ENCODE assay signal across 26 cellular contexts in genomic region chr3:23931597-23931996, GRCh38.
"Had no signal": no experiment of that assay in that cellular context is flagged by ENCODE, and none has a peak within 500 bp of the region (broad histone marks: within the 10 kb centered on the region; RNA-seq: fewer than 3 reads in every experiment).

No MANE protein-coding gene starts in this region.

- ATAC-seq: activated CD4-positive, CD25-positive, alpha-beta regulatory T cell treated with anti-CD3 and anti-CD28 coated beads, Interleukin-2, amount 50 U/mL, for 24 hours; activated CD8-positive, alpha-beta memory T cell treated with anti-CD3 and anti-CD28 coated beads, Interleukin-2, amount 10 ng/mL, durations not matched to agents 7 days and 5 days; activated CD8-positive, alpha-beta T cell treated with anti-CD3 and anti-CD28 coated beads, Interleukin-2, amount 10 ng/mL, durations not matched to agents 7 days and 5 days; activated naive CD8-positive, alpha-beta T cell treated with anti-CD3 and anti-CD28 coated beads, Interleukin-2, amount 50 U/mL, for 24 hours; PC-3; SK-N-SH treated with all-trans-retinoic acid at 6 μM for 48 hours had no signal

- H3K4me1 ChIP-seq: SJSA1 had no signal

- H3K9me3 Mint-ChIP-seq: activated naive CD4-positive, alpha-beta T cell treated with anti-CD3 and anti-CD28 coated beads, Interleukin-2, amount 50 U/mL, for 24 hours; activated naive CD8-positive, alpha-beta T cell treated with anti-CD3 and anti-CD28 coated beads, Interleukin-2, amount 50 U/mL, for 24 hours; activated T-cell treated with anti-CD3 and anti-CD28 coated beads, Interleukin-2, amount 50 U/mL, for 24 hours; activated T-helper 1 cell treated with anti-CD3 and anti-CD28 coated beads, Interleukin-12 subunit alpha, Interleukin-12 subunit beta, Interleukin-2, Interleukin-4 antibody, amounts not matched to agents 30 ng/mL and 10 ng/mL and 1 ng/mL, durations not matched to agents 14 hours and 24 hours and 36 hours; brain; central memory CD8-positive, alpha-beta T cell; T-helper 1 cell treated with Interleukin-12 subunit alpha and Interleukin-12 subunit beta and Interleukin-4 antibody, amounts not matched to agents 30 μg/mL and 1 μg/mL, for 36 hours had no signal

- H3K36me3 Mint-ChIP-seq: activated CD8-positive, alpha-beta memory T cell treated with anti-CD3 and anti-CD28 coated beads, Interleukin-2, amount 10 ng/mL, durations not matched to agents 7 days and 5 days; activated naive CD4-positive, alpha-beta T cell treated with anti-CD3 and anti-CD28 coated beads, Interleukin-2, amount 50 U/mL, for 24 hours; brain had no signal

- H3K4me1 Mint-ChIP-seq: activated naive CD4-positive, alpha-beta T cell treated with anti-CD3 and anti-CD28 coated beads, Interleukin-2, amount 50 U/mL, for 24 hours; central memory CD8-positive, alpha-beta T cell had no signal

- H3K27me3 ChIP-seq: SJSA1 had no signal

- H3K9me3 ChIP-seq: SJSA1 had no signal

- H3K36me3 ChIP-seq: SJSA1 had no signal

- H3K27ac ChIP-seq: SJSA1 had no signal

- H3K4me3 Mint-ChIP-seq: activated CD8-positive, alpha-beta memory T cell treated with anti-CD3 and anti-CD28 coated beads, Interleukin-2, amount 10 ng/mL, durations not matched to agents 7 days and 5 days; activated CD8-positive, alpha-beta T cell treated with anti-CD3 and anti-CD28 coated beads, Interleukin-2, amount 10 ng/mL, durations not matched to agents 7 days and 5 days; activated naive CD4-positive, alpha-beta T cell treated with anti-CD3 and anti-CD28 coated beads, Interleukin-2, amount 50 U/mL, for 24 hours; activated naive CD8-positive, alpha-beta T cell treated with anti-CD3 and anti-CD28 coated beads, Interleukin-2, amount 50 U/mL, for 24 hours; activated T-cell treated with anti-CD3 and anti-CD28 coated beads, Interleukin-2, amount 50 U/mL, for 24 hours; activated T-helper 1 cell treated with anti-CD3 and anti-CD28 coated beads, Interleukin-12 subunit alpha, Interleukin-12 subunit beta, Interleukin-2, Interleukin-4 antibody, amounts not matched to agents 30 ng/mL and 10 ng/mL and 1 ng/mL, durations not matched to agents 14 hours and 24 hours and 36 hours; brain; central memory CD8-positive, alpha-beta T cell; T-helper 1 cell treated with Interleukin-12 subunit alpha and Interleukin-12 subunit beta and Interleukin-4 antibody, amounts not matched to agents 30 μg/mL and 1 μg/mL, for 36 hours had no signal

- H3K27me3 Mint-ChIP-seq: activated naive CD4-positive, alpha-beta T cell treated with anti-CD3 and anti-CD28 coated beads, Interleukin-2, amount 50 U/mL, for 24 hours; activated naive CD8-positive, alpha-beta T cell treated with anti-CD3 and anti-CD28 coated beads, Interleukin-2, amount 50 U/mL, for 24 hours; brain had no signal

- H3K27ac Mint-ChIP-seq: activated CD8-positive, alpha-beta memory T cell treated with anti-CD3 and anti-CD28 coated beads, Interleukin-2, amount 10 ng/mL, durations not matched to agents 7 days and 5 days; activated CD8-positive, alpha-beta T cell treated with anti-CD3 and anti-CD28 coated beads, Interleukin-2, amount 10 ng/mL, durations not matched to agents 7 days and 5 days; activated naive CD4-positive, alpha-beta T cell treated with anti-CD3 and anti-CD28 coated beads, Interleukin-2, amount 50 U/mL, for 24 hours; activated naive CD8-positive, alpha-beta T cell treated with anti-CD3 and anti-CD28 coated beads, Interleukin-2, amount 50 U/mL, for 24 hours; activated T-cell treated with anti-CD3 and anti-CD28 coated beads, Interleukin-2, amount 50 U/mL, for 24 hours; activated T-helper 1 cell treated with anti-CD3 and anti-CD28 coated beads, Interleukin-12 subunit alpha, Interleukin-12 subunit beta, Interleukin-2, Interleukin-4 antibody, amounts not matched to agents 30 ng/mL and 10 ng/mL and 1 ng/mL, durations not matched to agents 14 hours and 24 hours and 36 hours; brain; T-helper 1 cell treated with Interleukin-12 subunit alpha and Interleukin-12 subunit beta and Interleukin-4 antibody, amounts not matched to agents 30 μg/mL and 1 μg/mL, for 36 hours had no signal

- H3K4me3 ChIP-seq: SJSA1 had no signal

- DNase-seq: activated CD4-positive, alpha-beta T cell treated with anti-CD3 and anti-CD28 coated beads for 4 hours; activated CD8-positive, alpha-beta memory T cell treated with anti-CD3 and anti-CD28 coated beads, Interleukin-2, amount 10 ng/mL, durations not matched to agents 7 days and 5 days; activated CD8-positive, alpha-beta T cell treated with anti-CD3 and anti-CD28 coated beads, Interleukin-2, amount 10 ng/mL, durations not matched to agents 7 days and 5 days; activated effector memory CD4-positive, alpha-beta T cell treated with Interleukin-2 at 50 U/mL for 16 hours; activated naive CD4-positive, alpha-beta T cell; activated naive CD8-positive, alpha-beta T cell treated with anti-CD3 and anti-CD28 coated beads, Interleukin-2, amount 50 U/mL, for 24 hours; activated T-cell treated with anti-CD3 and anti-CD28 coated beads, Interleukin-2, amount 50 U/mL, for 24 hours; amniotic stem cell; cortex of kidney; NCI-H1092; NCI-H1417; NCI-H1930; NCI-H2171 treated with DMSO at 0.1 percent for 48 hours; NCI-H226; NCI-H526; NCI-H774; PC-3; SHP77 had no signal
